Comparison of ENCODE assay signal across 14 cellular contexts in the genomic region with DNA sequence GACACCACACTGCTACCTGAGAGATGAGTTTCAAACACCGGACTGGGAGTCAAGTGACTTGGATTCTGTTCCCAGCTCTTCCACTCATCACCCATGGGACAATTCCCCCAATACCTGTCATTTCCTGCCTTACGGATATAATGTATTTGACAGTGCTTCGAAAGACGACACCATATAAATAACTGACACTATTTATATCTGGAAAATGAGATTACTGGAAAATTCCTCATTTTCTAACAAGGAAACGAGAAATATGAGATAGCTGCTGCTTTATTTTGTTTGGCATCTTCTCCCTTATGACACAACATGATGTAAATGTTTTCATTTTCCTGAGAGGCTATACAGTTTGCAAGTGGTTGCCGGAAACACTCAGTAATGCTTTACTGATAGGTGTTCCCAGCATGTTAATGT.
DNase-seq lines count a peak whose midpoint lies in the region; ATAC-seq and TF ChIP-seq lines count a peak whose summit lies in the region.
"Had no signal": no experiment of that assay in that cellular context is flagged by ENCODE, and none has a peak within 500 bp of the region (broad histone marks: within the 10 kb centered on the region; RNA-seq: fewer than 3 reads in every experiment).

No MANE protein-coding gene starts in this region.

- peak overlapping the region; percentile 88 for H3K27ac ChIP-seq in ACC112 (ENCODE audit: low read depth, low read length)
- H3K27ac ChIP-seq: esophagus muscularis mucosa had no signal

- TF ChIP-seq CTCF in GM10248 (IDR thresholded peaks at IDR 0.05; ENCODE audit: control extremely low read depth, extremely low read depth, low read depth, missing control alignments): no peak

- no peaks in the 10 kb centered on the region for H3K79me2 ChIP-seq in ACC112 (ENCODE audit: control insufficient read depth, insufficient read depth, low read length, unreplicated experiment)

- H3K27me3 ChIP-seq in ACC112 (ENCODE audit: insufficient read depth, low read length): no peaks in the 10 kb centered on the region
- H3K27me3 ChIP-seq: esophagus muscularis mucosa had no signal

- CTCF ChIA-PET in GM10248 (lab: Yijun Ruan, JAX): interaction anchor here (1.3 to 1.4 kb wide), 2 partner anchors 11 to 141 kb away, joined by 3 read pairs; no protein-coding TSS in a partner anchor

- DNase-seq in HS-5 (ENCODE audit: low read depth) (peak; percentile 37), amniotic stem cell (lab: John Stamatoyannopoulos, UW) (peak; percentile 60), fibroblast of the conjunctiva (ENCODE audit: low read depth) (peak; percentile 67), NOMO-1 treated with dmso at 0.1 percent for 144 hours (lab: John Stamatoyannopoulos, UW; ENCODE audit: unreplicated experiment) (no peak), MV-4-11 (lab: John Stamatoyannopoulos, UW) (no peak), GM10248 (ENCODE audit: extremely low spot score) (no peak)
- DNase-seq: activated CD4-positive, CD25-positive, alpha-beta regulatory T cell; activated CD8-positive, alpha-beta memory T cell treated with anti-CD3 and anti-CD28 coated beads, Interleukin-2, amount 50 U/mL, for 4 hours; activated naive CD4-positive, alpha-beta T cell treated with anti-CD3 and anti-CD28 coated beads, Interleukin-2, amount 10 ng/mL, durations not matched to agents 7 days and 5 days; stimulated activated CD4-positive, alpha-beta T cell treated with anti-CD3 and anti-CD28 coated beads, Interleukin-12 subunit alpha, Interleukin-12 subunit beta, amount 100 ng/mL, for 4 hours; SW 1271 had no signal

- H2AFZ ChIP-seq in ACC112 (ENCODE audit: low read length, unreplicated experiment): peak overlapping the region; percentile 42

- peak overlapping the region; percentile 58 for H3K4me3 ChIP-seq in ACC112 (ENCODE audit: low read depth, low read length)
- H3K4me3 ChIP-seq: esophagus muscularis mucosa had no signal

- POLR2A ChIA-PET in GM10248 (lab: Yijun Ruan, JAX): no interaction called here

- ATAC-seq in GM19351 (IDR thresholded peaks at IDR 0.05; ENCODE audit: unreplicated experiment): no peak

- peaks cover 11% of the 10 kb centered on the region for H3K4me1 ChIP-seq in ACC112 (ENCODE audit: control insufficient read depth, insufficient read depth, low read length, unreplicated experiment)
- H3K4me1 ChIP-seq: esophagus muscularis mucosa had no signal

- 0 out of 2 replicates have a peak, but pooled peaks cover 3% of the 10 kb centered on the region for H3K36me3 ChIP-seq in ACC112 (ENCODE audit: insufficient read depth, low read length)

Comparison
In these comparisons a context has a peak if more than half of its experiments do, and no peak if none do; other contexts are left out.
1. DNase-seq: peak in HS-5 (single experiment), amniotic stem cell (single experiment) and fibroblast of the conjunctiva (single experiment); none in NOMO-1 treated with dmso at 0.1 percent for 144 hours (single experiment), MV-4-11 (single experiment) and GM10248 (single experiment).